In genomic region chr6:16623029-16623653, GRCh38 we compare ENCODE assay signal across 18 cellular contexts.
DNase-seq lines count a peak whose midpoint lies in the region; ATAC-seq, FAIRE-seq and TF ChIP-seq lines count a peak whose summit lies in the region.
"Had no signal": no experiment of that assay in that cellular context is flagged by ENCODE, and none has a peak within 500 bp of the region (broad histone marks: within the 10 kb centered on the region; RNA-seq: fewer than 3 reads in every experiment).

No MANE protein-coding gene starts in this region.

- WGBS in HepG2 (ENCODE audit: low lambda C conversion rate): 97% methylated on average over 3 of the region's 3 CpGs
- WGBS in adrenal gland, 4 donors: 67 to 94% (median 91%) methylated on average over 3 of the region's 3 CpGs

- H3K36me3 ChIP-seq in PC-9 (ENCODE audit: low read depth) (no peaks in the 10 kb centered on the region), HepG2 (replicated peaks in 1 of 2; ENCODE audit: control insufficient read depth in 1 of 2, insufficient read depth in 2 of 2, low read length in 2 of 2) (peaks cover 1 to 4% of the 10 kb centered on the region in 2 experiments; a peak in 2 of 5 replicates), OCI-LY7 (ENCODE audit: insufficient read depth, low read length) (no peaks in the 10 kb centered on the region), adrenal gland (replicated peaks in 1 of 2) (no peaks in the 10 kb centered on the region)
- H3K36me3 ChIP-seq: left ventricle myocardium inferior, prostate gland had no signal

- no peak for TF ChIP-seq RAD21 in HepG2 (CRISPR knock-in tag; IDR thresholded peaks at IDR 0.05)

- H3K9me3 ChIP-seq in PC-9 (ENCODE audit: insufficient read depth, low read depth): no peaks in the 10 kb centered on the region
- no peaks in the 10 kb centered on the region for H3K9me3 ChIP-seq in HepG2 (ENCODE audit: low read length)
- H3K9me3 ChIP-seq in OCI-LY7 (ENCODE audit: low read length): no peaks in the 10 kb centered on the region
- no peaks in the 10 kb centered on the region for H3K9me3 ChIP-seq in adrenal gland (replicated peaks in 1 of 3)
- H3K9me3 ChIP-seq: left ventricle myocardium inferior, prostate gland had no signal

- H3K4me3 ChIP-seq in PC-9: no peak overlapping the region
- no peak overlapping the region for H3K4me3 ChIP-seq in HepG2 (replicated peaks in 1 of 3; ENCODE audit: insufficient read depth in 1 of 3, low read depth in 2 of 3, low read length in 3 of 3)
- H3K4me3 ChIP-seq in OCI-LY7 (ENCODE audit: low read depth, low read length, poor library complexity, severe bottlenecking): no peak overlapping the region
- no peak overlapping the region for H3K4me3 ChIP-seq in adrenal gland
- H3K4me3 ChIP-seq: left ventricle myocardium inferior, prostate gland, SK-N-MC had no signal

- peak; percentile 48 for FAIRE-seq in HepG2 (lab: Jason Lieb, UNC)
- FAIRE-seq: colon had no signal

- TF ChIP-seq EP300 in HepG2 (IDR thresholded peaks at IDR 0.05; ENCODE audit: low read depth in 2 of 2, low read length in 2 of 2) (no peak), HepG2 (CRISPR knock-in tag; IDR thresholded peaks at IDR 0.05; ENCODE audit: borderline replicate concordance) (no peak)

- no peaks in the 10 kb centered on the region for H3K9me3 Mint-ChIP-seq in activated CD4-positive, alpha-beta memory T cell treated with anti-CD3 and anti-CD28 coated beads for 36 hours
- H3K9me3 Mint-ChIP-seq: activated naive CD4-positive, alpha-beta T cell treated with anti-CD3 and anti-CD28 coated beads, Interleukin-2, amount 50 U/mL, for 24 hours had no signal

- no peak overlapping the region for H3K4me2 ChIP-seq in PC-9
- H3K4me2 ChIP-seq in HepG2 (ENCODE audit: low read depth, low read length): no peak overlapping the region
- H3K4me2 ChIP-seq in OCI-LY7 (ENCODE audit: low read length): no peak overlapping the region

- H3K4me1 ChIP-seq in PC-9 (replicated peaks; ENCODE audit: insufficient read depth): 0 out of 2 replicates have a peak, but pooled peaks cover 9% of the 10 kb centered on the region
- H3K4me1 ChIP-seq in HepG2 (ENCODE audit: insufficient read depth, low read length): peaks cover 10% of the 10 kb centered on the region; the same call in 1 of the 2 replicates
- H3K4me1 ChIP-seq in OCI-LY7 (ENCODE audit: insufficient read depth, low read length, poor library complexity, severe bottlenecking): no peaks in the 10 kb centered on the region
- peaks cover 5 to 7% of the 10 kb centered on the region in 2 donors for H3K4me1 ChIP-seq in adrenal gland (replicated peaks in 1 of 2)
- H3K4me1 ChIP-seq: prostate gland had no signal

- CTCF ChIA-PET in PC-9 (lab: Charles Lee): no interaction called here
- CTCF ChIA-PET in HepG2 (lab: Yijun Ruan, JAX; ENCODE audit: low intra/inter-chr PET ratio, low total read pairs): no interaction called here
- CTCF ChIA-PET in OCI-LY7 (lab: Charles Lee; ENCODE audit: unreplicated experiment): no interaction called here
- CTCF ChIA-PET in activated CD4-positive, alpha-beta memory T cell treated with anti-CD3 and anti-CD28 coated beads for 36 hours (lab: Charles Lee): interaction anchor here (0.6 kb wide), 2 partner anchors 113 to 728 kb away, joined by 3 read pairs; no protein-coding TSS in a partner anchor

- H3K36me3 Mint-ChIP-seq in activated CD4-positive, alpha-beta memory T cell treated with anti-CD3 and anti-CD28 coated beads for 36 hours: peaks cover 9% of the 10 kb centered on the region

- TF ChIP-seq POLR2A in HepG2 (IDR thresholded peaks at IDR 0.05; ENCODE audit: insufficient read depth in 1 of 2, low read depth in 2 of 2, low read length in 2 of 2) (no peak), adrenal gland (IDR thresholded peaks at IDR 0.05) (no peak)

- no peak for ATAC-seq in HepG2
- ATAC-seq in HG02973 (IDR thresholded peaks at IDR 0.05; ENCODE audit: unreplicated experiment): no peak

- intact Hi-C loops in PC-9 (cut with micrococcal nuclease; ENCODE audit: unreplicated experiment) (no loop called here), HepG2 (cut with micrococcal nuclease; ENCODE audit: unreplicated experiment) (no loop called here), OCI-LY7 (cut with micrococcal nuclease; ENCODE audit: unreplicated experiment) (no loop called here), adrenal gland (cut with DNase I) (no loop called here)
- intact Hi-C loops in activated CD4-positive, alpha-beta memory T cell treated with anti-CD3 and anti-CD28 coated beads for 36 hours (cut with micrococcal nuclease): no loop called here

- DNase-seq in EH (ENCODE audit: low read depth) (peak; percentile 21), PC-9 (no peak), HepG2 (ENCODE audit: low spot score) (no peak), OCI-LY7 (ENCODE audit: low spot score) (no peak), adrenal gland (no peak)
- DNase-seq in activated CD4-positive, alpha-beta memory T cell treated with anti-CD3 and anti-CD28 coated beads for 36 hours: no peak
- DNase-seq: activated CD4-positive, alpha-beta T cell treated with anti-CD3 and anti-CD28 coated beads for 48 hours; activated T-cell treated with anti-CD3 and anti-CD28 coated beads for 4 hours; hypothalamus; Kasumi-1; left ventricle myocardium inferior; NCI-H1436 had no signal

- no peak overlapping the region for H3K27ac Mint-ChIP-seq in activated CD4-positive, alpha-beta memory T cell treated with anti-CD3 and anti-CD28 coated beads for 36 hours
- H3K27ac Mint-ChIP-seq: activated naive CD4-positive, alpha-beta T cell treated with anti-CD3 and anti-CD28 coated beads, Interleukin-2, amount 50 U/mL, for 24 hours had no signal

- TF ChIP-seq CTCF in PC-9 (conservative IDR thresholded peaks at IDR 0.05) (no peak), HepG2 (CRISPR knock-in tag; IDR thresholded peaks at IDR 0.05) (no peak), OCI-LY7 (conservative IDR thresholded peaks at IDR 0.05; ENCODE audit: low read length) (no peak), adrenal gland (IDR thresholded peaks at IDR 0.05) (no peak)

- H2AFZ ChIP-seq in PC-9: no peak overlapping the region
- H2AFZ ChIP-seq in HepG2 (ENCODE audit: low read length): no peak overlapping the region
- H2AFZ ChIP-seq in OCI-LY7 (ENCODE audit: low read length): no peak overlapping the region

- H3K79me2 ChIP-seq in PC-9 (ENCODE audit: low read depth) (no peaks in the 10 kb centered on the region), HepG2 (ENCODE audit: insufficient read depth, low read length) (no peaks in the 10 kb centered on the region), OCI-LY7 (ENCODE audit: insufficient read depth, low read depth, low read length) (no peaks in the 10 kb centered on the region)

- peaks cover 55% of the 10 kb centered on the region for H3K4me1 Mint-ChIP-seq in activated CD4-positive, alpha-beta memory T cell treated with anti-CD3 and anti-CD28 coated beads for 36 hours (ENCODE audit: low read depth)

- H3K9me2 ChIP-seq in PC-9 (ENCODE audit: insufficient read depth) (no peaks in the 10 kb centered on the region), OCI-LY7 (ENCODE audit: insufficient read depth, low read length) (no peaks in the 10 kb centered on the region)

- no peak overlapping the region for H3K4me3 Mint-ChIP-seq in activated CD4-positive, alpha-beta memory T cell treated with anti-CD3 and anti-CD28 coated beads for 36 hours
- H3K4me3 Mint-ChIP-seq: activated naive CD4-positive, alpha-beta T cell treated with anti-CD3 and anti-CD28 coated beads, Interleukin-2, amount 50 U/mL, for 24 hours had no signal

- H3K27me3 ChIP-seq in PC-9 (ENCODE audit: insufficient read depth, low read depth) (no peaks in the 10 kb centered on the region), HepG2 (ENCODE audit: control insufficient read depth in 1 of 2, insufficient read depth in 2 of 2, low read length in 2 of 2) (no peaks in the 10 kb centered on the region), adrenal gland (no peaks in the 10 kb centered on the region)

- H3F3A ChIP-seq in PC-9 (ENCODE audit: insufficient read depth, low read depth): 0 out of 2 replicates have a peak, but pooled peaks cover 3% of the 10 kb centered on the region

- in situ Hi-C loops in HepG2 (cut with HindIII; ENCODE audit: extremely low pct_ligation_motif_present, low pct_unique_long_range_greater_than_20kb): no loop called here

- no TSS peak for BruUV-seq in PC-9 (replicated peaks; lab: Mats Ljungman, UMichigan)
- BruUV-seq in HepG2 (replicated peaks; lab: Mats Ljungman, UMichigan): no TSS peak
- no TSS peak for BruUV-seq in OCI-LY7 (replicated peaks; lab: Mats Ljungman, UMichigan)

- POLR2A ChIA-PET in PC-9 (lab: Charles Lee; ENCODE audit: unreplicated experiment): interaction anchor here (0.7 kb wide), 1 partner anchor 75 kb away, joined by 5 read pairs; no protein-coding TSS in a partner anchor
- POLR2A ChIA-PET in HepG2 (lab: Yijun Ruan, JAX): no interaction called here
- POLR2A ChIA-PET in OCI-LY7 (lab: Charles Lee): interaction anchor here (1.1 kb wide), 1 partner anchor 25 kb away, joined by 3 read pairs; no protein-coding TSS in a partner anchor
- POLR2A ChIA-PET in activated CD4-positive, alpha-beta memory T cell treated with anti-CD3 and anti-CD28 coated beads for 36 hours (lab: Charles Lee): no interaction called here

- H3K27me3 Mint-ChIP-seq in activated CD4-positive, alpha-beta memory T cell treated with anti-CD3 and anti-CD28 coated beads for 36 hours: no peaks in the 10 kb centered on the region
- H3K27me3 Mint-ChIP-seq: activated naive CD4-positive, alpha-beta T cell treated with anti-CD3 and anti-CD28 coated beads, Interleukin-2, amount 50 U/mL, for 24 hours had no signal

- no peaks in the 10 kb centered on the region for H4K20me1 ChIP-seq in PC-9 (ENCODE audit: insufficient read depth)
- no peaks in the 10 kb centered on the region for H4K20me1 ChIP-seq in HepG2 (ENCODE audit: insufficient read depth, low read length)
- H4K20me1 ChIP-seq in OCI-LY7 (ENCODE audit: insufficient read depth, low read length): no peaks in the 10 kb centered on the region

- no peak overlapping the region for H3K9ac ChIP-seq in HepG2 (ENCODE audit: insufficient read depth, low read depth, low read length)

- H3K27ac ChIP-seq in PC-9 (peak overlapping the region; percentile 34; the same call in 1 of the 2 replicates), cingulate gyrus (ENCODE audit: low read depth, low read length) (peak overlapping the region; percentile 24), HepG2 (ENCODE audit: extremely low read length, insufficient read depth, low read length) (no peak overlapping the region), OCI-LY7 (ENCODE audit: low read depth, low read length, poor library complexity, severe bottlenecking) (no peak overlapping the region), adrenal gland (no peak overlapping the region)
- H3K27ac ChIP-seq: left ventricle myocardium inferior, prostate gland, SK-N-MC had no signal

Comparison
In these comparisons a context has a peak if more than half of its experiments do, and no peak if none do; other contexts are left out.
1. H3K27ac ChIP-seq: peak in PC-9 (single experiment) and cingulate gyrus (single experiment); none in HepG2 (single experiment), OCI-LY7 (single experiment) and adrenal gland (0 of 5).
2. POLR2A ChIA-PET loops: an anchor here in PC-9 (0.7 kb wide) and OCI-LY7 (1.1 kb wide); none called in HepG2 and activated CD4-positive, alpha-beta memory T cell treated with anti-CD3 and anti-CD28 coated beads for 36 hours.